ENCODE assay signal across 8 cellular contexts in the genomic region with DNA sequence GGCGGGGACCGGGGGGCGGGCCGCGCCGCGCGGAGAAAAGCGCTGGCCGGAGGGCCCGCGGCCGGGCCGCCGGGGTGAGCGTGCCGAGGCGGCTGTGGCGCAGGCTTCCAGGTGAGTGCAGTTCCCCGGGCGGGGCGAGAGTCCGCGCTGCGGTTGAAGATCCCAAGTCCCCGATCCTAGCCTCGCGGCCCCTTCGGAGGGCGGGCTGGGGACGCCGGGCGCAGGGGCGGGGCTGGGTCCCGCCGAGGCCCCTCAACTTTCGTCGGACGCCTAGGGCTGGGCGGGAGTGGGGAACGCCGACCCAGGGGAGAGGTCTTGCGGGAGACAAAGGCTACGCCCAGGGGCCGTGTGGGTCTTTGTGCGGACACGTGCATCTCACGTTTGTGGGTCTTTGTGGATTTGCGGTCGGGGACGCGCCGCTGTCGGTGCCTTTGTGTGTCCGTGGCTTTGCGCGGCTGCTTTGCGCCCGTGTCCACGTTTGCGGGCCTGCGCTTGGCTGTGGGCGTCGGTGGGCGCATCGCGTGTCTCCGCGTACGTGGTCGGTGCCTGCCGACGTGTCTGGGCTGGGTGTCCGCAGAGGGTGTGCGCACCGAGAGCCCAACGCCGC. TPM values are rescaled to one million over a fixed set of nuclear protein-coding genes. Genes with fewer than 3 reads are reported as not detected.
DNase-seq lines count a peak whose midpoint lies in the region; ATAC-seq and TF ChIP-seq lines count a peak whose summit lies in the region.

A gene with protein sequence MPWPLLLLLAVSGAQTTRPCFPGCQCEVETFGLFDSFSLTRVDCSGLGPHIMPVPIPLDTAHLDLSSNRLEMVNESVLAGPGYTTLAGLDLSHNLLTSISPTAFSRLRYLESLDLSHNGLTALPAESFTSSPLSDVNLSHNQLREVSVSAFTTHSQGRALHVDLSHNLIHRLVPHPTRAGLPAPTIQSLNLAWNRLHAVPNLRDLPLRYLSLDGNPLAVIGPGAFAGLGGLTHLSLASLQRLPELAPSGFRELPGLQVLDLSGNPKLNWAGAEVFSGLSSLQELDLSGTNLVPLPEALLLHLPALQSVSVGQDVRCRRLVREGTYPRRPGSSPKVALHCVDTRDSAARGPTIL (plus strand): TSS at position 63 of the 607 bp plus-strand sequence. CDS start 12,261 bp downstream, outside the sequence.

- no peak for ATAC-seq in GM19397 (IDR thresholded peaks at IDR 0.05; ENCODE audit: unreplicated experiment)

- TF ChIP-seq POLR2A in vagina (IDR thresholded peaks at IDR 0.05), result peak in 1 of 2 donors; percentile 46

- H3K9ac ChIP-seq in GM23248 (peak within 1 kb of the TSS; percentile 100), duodenal mucosa (ENCODE audit: low read depth in 1 of 2, low read length in 2 of 2) (peak within 1 kb of the TSS; percentile 89 to 96), mucosa of stomach (ENCODE audit: low read length) (peak within 1 kb of the TSS; percentile 91)

- no peaks in the 10 kb centered on the region for H3K36me3 ChIP-seq in GM23248 (ENCODE audit: low read depth)
- no peaks in the 10 kb centered on the region for H3K36me3 ChIP-seq in duodenal mucosa (ENCODE audit: control insufficient read depth in 1 of 2, insufficient read depth in 2 of 2, low read length in 2 of 2)
- H3K36me3 ChIP-seq in mucosa of stomach (ENCODE audit: control insufficient read depth, insufficient read depth, low read length), result no peaks in the 10 kb centered on the region
- no peaks in the 10 kb centered on the region for H3K36me3 ChIP-seq in vagina

- intact Hi-C loops in vagina (cut with DNase I), result no loop called here

- DNase-seq in GM23248, result peak; percentile 81
- no peak for DNase-seq in vagina (ENCODE audit: extremely low spot score in 2 of 2)
- no peak for DNase-seq in NCI-H1694 (lab: John Stamatoyannopoulos, UW)
- no peak for DNase-seq in medulla oblongata (ENCODE audit: extremely low spot score)

- WGBS in GM23248 (ENCODE audit: low coverage in 1 of 2, low lambda C conversion rate in 2 of 2, missing lambda C conversion rate in 2 of 2), 2 experiments, result 0 to 2% methylated on average over 29 to 39 of the region's 78 CpGs

- H3K27me3 ChIP-seq in GM23248 (replicated peaks; ENCODE audit: insufficient read depth), result no peaks in the 10 kb centered on the region
- H3K27me3 ChIP-seq in duodenal mucosa (ENCODE audit: control insufficient read depth in 1 of 2, insufficient read depth in 2 of 2, low read length in 2 of 2), result no peaks in the 10 kb centered on the region
- H3K27me3 ChIP-seq in mucosa of stomach (ENCODE audit: control insufficient read depth, insufficient read depth, low read length), result no peaks in the 10 kb centered on the region
- no peaks in the 10 kb centered on the region for H3K27me3 ChIP-seq in vagina

- no peaks in the 10 kb centered on the region for H3K9me2 ChIP-seq in GM23248 (ENCODE audit: insufficient read depth)

- TF ChIP-seq CTCF in vagina (IDR thresholded peaks at IDR 0.05), result no peak

- H3K4me1 ChIP-seq in GM23248 (ENCODE audit: insufficient read depth), result peaks cover 26% of the 10 kb centered on the region
- peaks cover 56 to 58% of the 10 kb centered on the region in 2 donors for H3K4me1 ChIP-seq in duodenal mucosa (ENCODE audit: control insufficient read depth in 1 of 2, insufficient read depth in 2 of 2, low read length in 2 of 2)
- H3K4me1 ChIP-seq in mucosa of stomach (ENCODE audit: control insufficient read depth, insufficient read depth, low read length), result peaks cover 48% of the 10 kb centered on the region
- peaks cover 75% of the 10 kb centered on the region for H3K4me1 ChIP-seq in vagina

- in situ Hi-C loops in GM23248 (cut with MboI), result no loop called here

- H4K20me1 ChIP-seq in GM23248 (ENCODE audit: insufficient read depth), result no peaks in the 10 kb centered on the region; the same call in 1 of the 2 replicates

- H3K9me3 ChIP-seq in GM23248 (ENCODE audit: low read depth), result no peaks in the 10 kb centered on the region
- no peaks in the 10 kb centered on the region for H3K9me3 ChIP-seq in duodenal mucosa (ENCODE audit: control insufficient read depth in 1 of 2, low read length in 2 of 2)
- H3K9me3 ChIP-seq in mucosa of stomach (ENCODE audit: control insufficient read depth, low read length), result no peaks in the 10 kb centered on the region
- H3K9me3 ChIP-seq in vagina, result no peaks in the 10 kb centered on the region

- H3K79me2 ChIP-seq in GM23248 (ENCODE audit: insufficient read depth), result peaks cover 46% of the 10 kb centered on the region

- H3K27ac ChIP-seq in GM23248, result peak within 1 kb of the TSS; percentile 95
- peak within 1 kb of the TSS; percentile 91 for H3K27ac ChIP-seq in duodenal mucosa (ENCODE audit: low read depth, low read length)
- peak within 1 kb of the TSS; percentile 96 for H3K27ac ChIP-seq in vagina

- peak within 1 kb of the TSS; percentile 89 for H3K4me2 ChIP-seq in GM23248 (ENCODE audit: unreplicated experiment)

- H2AFZ ChIP-seq in GM23248, result peak within 1 kb of the TSS; percentile 83

- H3F3A ChIP-seq in GM23248 (ENCODE audit: insufficient read depth), result peaks cover 5% of the 10 kb centered on the region; the same call in 1 of the 2 replicates

- H3K4me3 ChIP-seq in GM23248, result peak within 1 kb of the TSS; percentile 99
- peak within 1 kb of the TSS; percentile 80 to 93 for H3K4me3 ChIP-seq in duodenal mucosa (ENCODE audit: low read depth in 1 of 2, low read length in 2 of 2)
- peak within 1 kb of the TSS; percentile 68 for H3K4me3 ChIP-seq in mucosa of stomach (ENCODE audit: low read length)
- H3K4me3 ChIP-seq in vagina, result peak within 1 kb of the TSS; percentile 84 to 94

TF ChIP-seq in PFSK-1, 5 proteins besides CTCF, POLR2A, EP300 and RAD21:
- TF ChIP-seq POLR2AphosphoS5 (IDR thresholded peaks at IDR 0.05; ENCODE audit: low read depth, low read length), result peak; percentile 14; the same call in 1 of the 2 replicates
- no peak for TF ChIP-seq REST (IDR thresholded peaks at IDR 0.05; ENCODE audit: insufficient read depth in 1 of 2, low read depth in 2 of 2, low read length in 2 of 2)

RNA-seq across cellular contexts. Expression of the gene that starts here (rescaled TPM):
- 30.6 and 40.1 TPM in 2 replicates for total RNA-seq in GM23248 (2014; rRNA removed; shearing (Covaris generic))
- 30.8 and 35.2 TPM in 2 replicates for polyA plus RNA-seq in GM23248 (2016; fragmentation: Nextera tagmentation; extraction: Ambion mirVana)
- polyA plus RNA-seq in PFSK-1 (2012; ENCODE audit: insufficient read length, low read depth), result 47.3 TPM
- 144 TPM for total RNA-seq in vagina
